Comparison of ENCODE assay signal across 7 cellular contexts in genomic region chr2:109678724-109679201, GRCh38.
DNase-seq lines count a peak whose midpoint lies in the region; ATAC-seq, FAIRE-seq and TF ChIP-seq lines count a peak whose summit lies in the region.
"Not testable (repeated sequence)": the region's sequence is repeated elsewhere in the genome, so short reads cannot be mapped to it uniquely, and the experiment has no call there.

No MANE protein-coding gene starts in this region.

- H3K27ac Mint-ChIP-seq in neural progenitor cell = peak overlapping the region; percentile 84

- H3K79me2 ChIP-seq in hepatocyte; HepG2 (ENCODE audit: insufficient read depth, low read length); neural progenitor cell (ENCODE audit: low read depth): not testable (repeated sequence)

- not testable (repeated sequence) for H3K9me2 ChIP-seq in hepatocyte (replicated peaks; ENCODE audit: insufficient read depth)

- CTCF ChIA-PET in HepG2 (lab: Yijun Ruan, JAX; ENCODE audit: low intra/inter-chr PET ratio, low total read pairs) = not testable (repeated sequence)

- BruUV-seq in HepG2 (replicated peaks; lab: Mats Ljungman, UMichigan) = not testable (repeated sequence)

- DNase-seq in HT-29 (ENCODE audit: low spot score) (peak; percentile 34), dermis blood vessel endothelial cell (peak; percentile 42), mucosa of descending colon (peak in 2 of 3 donors; percentile 59 to 72), transverse colon (peak; percentile 46)
- DNase-seq in hepatocyte (ENCODE audit: low spot score); HepG2 (ENCODE audit: low spot score); neural progenitor cell (ENCODE audit: low spot score): not testable (repeated sequence)

- H2AFZ ChIP-seq in hepatocyte; HepG2 (ENCODE audit: low read length); neural progenitor cell (replicated peaks): not testable (repeated sequence)

- H3K27me3 ChIP-seq in hepatocyte; HepG2 (ENCODE audit: control insufficient read depth in 1 of 2, insufficient read depth in 2 of 2, low read length in 2 of 2); neural progenitor cell; transverse colon: not testable (repeated sequence)

- TF ChIP-seq RAD21 in HepG2 (CRISPR knock-in tag; IDR thresholded peaks at IDR 0.05) = not testable (repeated sequence)

- WGBS in hepatocyte (ENCODE audit: low lambda C conversion rate, missing lambda C conversion rate) = 82% methylated on average over 10 of the region's 10 CpGs
- WGBS in HepG2 (ENCODE audit: low lambda C conversion rate) = 77% methylated on average over 9 of the region's 10 CpGs
- 75% methylated on average over 10 of the region's 10 CpGs; no CpG with 5 or more reads in 1 of the 2 donors for WGBS in transverse colon (ENCODE audit: low coverage in 1 of 2), 2 donors

- H3K36me3 ChIP-seq in hepatocyte (replicated peaks; ENCODE audit: insufficient read depth, low read depth); HepG2 (replicated peaks in 1 of 2; ENCODE audit: control insufficient read depth in 1 of 2, insufficient read depth in 2 of 2, low read length in 2 of 2); mucosa of descending colon (ENCODE audit: low read depth); neural progenitor cell; transverse colon: not testable (repeated sequence)

- H3K4me3 ChIP-seq in hepatocyte, mucosa of descending colon, neural progenitor cell, transverse colon: not testable (repeated sequence)
- 0 out of 6 replicates have a peak overlapping the region, but pooled peaks of 1 of the 3 experiments have one; percentile 9 for H3K4me3 ChIP-seq in HepG2 (replicated peaks in 1 of 3; ENCODE audit: insufficient read depth in 1 of 3, low read depth in 2 of 3, low read length in 3 of 3)

- H3K27ac ChIP-seq in hepatocyte (peak overlapping the region; percentile 25), HepG2 (ENCODE audit: extremely low read length, insufficient read depth, low read length) (peak overlapping the region; percentile 70), transverse colon (peak overlapping the region; percentile 52 to 82 (median 61))
- not testable (repeated sequence) for H3K27ac ChIP-seq in neural progenitor cell

- not testable (repeated sequence) for TF ChIP-seq POLR2A in HepG2 (IDR thresholded peaks at IDR 0.05; ENCODE audit: insufficient read depth in 1 of 2, low read depth in 2 of 2, low read length in 2 of 2); transverse colon (IDR thresholded peaks at IDR 0.05)

- not testable (repeated sequence) for FAIRE-seq in HepG2 (lab: Jason Lieb, UNC)

- H3K4me1 ChIP-seq in hepatocyte (ENCODE audit: insufficient read depth) = peaks cover 51% of the 10 kb centered on the region
- peaks cover 89% of the 10 kb centered on the region for H3K4me1 ChIP-seq in HepG2 (ENCODE audit: insufficient read depth, low read length)
- peaks cover 36% of the 10 kb centered on the region for H3K4me1 ChIP-seq in mucosa of descending colon (ENCODE audit: low read depth)
- H3K4me1 ChIP-seq in neural progenitor cell = not testable (repeated sequence)
- peaks cover 16 to 67% (median 56%) of the 10 kb centered on the region in 4 donors for H3K4me1 ChIP-seq in transverse colon

- peaks cover 67% of the 10 kb centered on the region for H3K4me1 Mint-ChIP-seq in neural progenitor cell

- H3K4me3 Mint-ChIP-seq in neural progenitor cell = peak overlapping the region; percentile 55

- TF ChIP-seq CTCF in hepatocyte (IDR thresholded peaks at IDR 0.05; ENCODE audit: poor library complexity); mucosa of descending colon (IDR thresholded peaks at IDR 0.05); neural progenitor cell (IDR thresholded peaks at IDR 0.05); transverse colon (IDR thresholded peaks at IDR 0.05): not testable (repeated sequence)
- TF ChIP-seq CTCF in HepG2 (CRISPR knock-in tag; IDR thresholded peaks at IDR 0.05) = peak; percentile 29; the same call in 1 of the 2 replicates

- in situ Hi-C loops in HepG2 (cut with HindIII; ENCODE audit: extremely low pct_ligation_motif_present, low pct_unique_long_range_greater_than_20kb); transverse colon (cut with MboI; ENCODE audit: low pct_ligation_motif_present in 1 of 4, low pct_unique_long_range_greater_than_20kb in 1 of 4, low sequenced_read_pairs in 3 of 4): not testable (repeated sequence)

- intact Hi-C loops in HepG2 (cut with micrococcal nuclease; ENCODE audit: unreplicated experiment); mucosa of descending colon (cut with DNase I, micrococcal nuclease); transverse colon (cut with DNase I; ENCODE audit: low total_unique reads): not testable (repeated sequence)

- TF ChIP-seq EP300 in HepG2 (IDR thresholded peaks at IDR 0.05; ENCODE audit: low read depth in 2 of 2, low read length in 2 of 2); HepG2 (CRISPR knock-in tag; IDR thresholded peaks at IDR 0.05; ENCODE audit: borderline replicate concordance); transverse colon (IDR thresholded peaks at IDR 0.05; ENCODE audit: low read depth): not testable (repeated sequence)

- H3F3A ChIP-seq in neural progenitor cell (ENCODE audit: low read depth) = not testable (repeated sequence)

- H3K9me3 ChIP-seq in hepatocyte (ENCODE audit: low read depth); HepG2 (ENCODE audit: low read length); mucosa of descending colon; neural progenitor cell (ENCODE audit: low read depth); transverse colon: not testable (repeated sequence)

- H4K20me1 ChIP-seq in hepatocyte (ENCODE audit: insufficient read depth, poor library complexity, severe bottlenecking); HepG2 (ENCODE audit: insufficient read depth, low read length); neural progenitor cell (ENCODE audit: low read depth): not testable (repeated sequence)

- peaks cover 16% of the 10 kb centered on the region for H3K27me3 Mint-ChIP-seq in neural progenitor cell (ENCODE audit: insufficient read depth, low read depth)

- POLR2A ChIA-PET in HepG2 (lab: Yijun Ruan, JAX) = interaction anchor here (0.9 to 8.9 kb wide), 6 partner anchors 12 to 66 kb away, joined by 3 to 125 read pairs (median 11); partner anchors contain the start of genes SEPTIN10 and SOWAHC

- H3K36me3 Mint-ChIP-seq in neural progenitor cell = not testable (repeated sequence)

- H3K4me2 ChIP-seq in hepatocyte, neural progenitor cell: not testable (repeated sequence)
- H3K4me2 ChIP-seq in HepG2 (ENCODE audit: low read depth, low read length) = peak overlapping the region; percentile 71

- peak overlapping the region; percentile 50; the same call in 1 of the 2 replicates for H3K9ac ChIP-seq in HepG2 (ENCODE audit: insufficient read depth, low read depth, low read length)
- H3K9ac ChIP-seq in neural progenitor cell = not testable (repeated sequence)

- ATAC-seq in HepG2 = peak; percentile 41
- peak; percentile 57 for ATAC-seq in mucosa of descending colon

- not testable (repeated sequence) for H3K9me3 Mint-ChIP-seq in neural progenitor cell

TF ChIP-seq in HepG2, 621 proteins besides CTCF, POLR2A, EP300 and RAD21 (continues in another document):
- TF ChIP-seq ZNF704 (CRISPR knock-in tag; IDR thresholded peaks at IDR 0.05; ENCODE audit: borderline replicate concordance) = 0 out of 2 replicates have a peak, but pooled peaks have one; percentile 59
- TF ChIP-seq ZBTB38 (CRISPR knock-in tag; IDR thresholded peaks at IDR 0.05) = peak; percentile 82; the same call in 1 of the 2 replicates
- TF ChIP-seq MYC (CRISPR knock-in tag; IDR thresholded peaks at IDR 0.05; ENCODE audit: borderline replicate concordance) = 0 out of 2 replicates have a peak, but pooled peaks have one; percentile 18
- 0 out of 2 replicates have a peak, but pooled peaks have one; percentile 10 for TF ChIP-seq HNF1B (CRISPR knock-in tag; IDR thresholded peaks at IDR 0.05)
- peak; percentile 22; the same call in 1 of the 2 replicates for TF ChIP-seq STAG1 (CRISPR knock-in tag; IDR thresholded peaks at IDR 0.05)
- TF ChIP-seq ZNF891 (CRISPR knock-in tag; IDR thresholded peaks at IDR 0.05) = 0 out of 2 replicates have a peak, but pooled peaks have one; percentile 32
- TF ChIP-seq ZSCAN29 (CRISPR knock-in tag; conservative IDR thresholded peaks at IDR 0.05) = 0 out of 2 replicates have a peak, but pooled peaks have one; percentile 21
- TF ChIP-seq SALL1 (CRISPR knock-in tag; IDR thresholded peaks at IDR 0.05) = peak; percentile 14; the same call in 1 of the 2 replicates
